In the genomic region with DNA sequence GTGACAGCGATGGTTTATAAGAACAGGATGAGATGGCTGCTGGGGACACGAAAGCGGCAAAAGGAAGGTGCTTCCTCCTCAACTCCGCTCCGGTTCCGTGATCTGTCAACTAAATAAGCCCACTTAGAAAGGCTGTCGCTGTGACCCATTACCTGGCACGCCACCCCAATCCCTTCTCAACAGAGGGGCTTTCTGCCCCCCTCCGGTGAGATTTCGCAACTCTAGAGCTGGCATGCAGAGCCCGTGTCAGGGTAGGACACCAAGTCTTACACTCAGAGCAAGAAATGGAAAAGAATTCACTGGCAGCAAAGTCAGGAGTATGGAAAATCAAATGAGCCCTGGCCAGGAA, we compare ENCODE assay signal across 21 cellular contexts.
DNase-seq lines count a peak whose midpoint lies in the region; ATAC-seq, FAIRE-seq and TF ChIP-seq lines count a peak whose summit lies in the region.
"Had no signal": no experiment of that assay in that cellular context is flagged by ENCODE, and none has a peak within 500 bp of the region (broad histone marks: within the 10 kb centered on the region; RNA-seq: fewer than 3 reads in every experiment).

No MANE protein-coding gene starts in this region.

- no peaks in the 10 kb centered on the region for H3K9me1 ChIP-seq in IMR-90 (ENCODE audit: insufficient read depth, low read length)

- no peak overlapping the region for H3K14ac ChIP-seq in IMR-90 (replicated peaks; ENCODE audit: low read depth, low read length)

- no peak for ATAC-seq in IMR-90 (ENCODE audit: low read depth)
- ATAC-seq: CD8-positive, alpha-beta T cell had no signal

- H2AK5ac ChIP-seq in IMR-90 (ENCODE audit: low read depth, low read length), result no peak overlapping the region

- no peak overlapping the region for H4K91ac ChIP-seq in IMR-90 (ENCODE audit: insufficient read depth, low read depth, low read length)

- no peak for TF ChIP-seq RAD21 in IMR-90 (IDR thresholded peaks at IDR 0.05; ENCODE audit: low read length)

- intact Hi-C loops in IMR-90 (cut with micrococcal nuclease), result no loop called here
- intact Hi-C loops in prostate gland (cut with DNase I), result no loop called here

- TF ChIP-seq POLR2A in IMR-90 (IDR thresholded peaks at IDR 0.05; ENCODE audit: low read depth, low read length) (no peak), suprapubic skin (IDR thresholded peaks at IDR 0.05) (no peak), prostate gland (IDR thresholded peaks at IDR 0.05) (no peak)

- H4K5ac ChIP-seq in IMR-90 (ENCODE audit: low read depth, low read length), result no peak overlapping the region

- POLR2A ChIA-PET in IMR-90 (lab: Charles Lee; ENCODE audit: unreplicated experiment), result no interaction called here

- TF ChIP-seq CTCF in IMR-90 (conservative IDR thresholded peaks at IDR 0.05; ENCODE audit: low read depth, low read length) (no peak), suprapubic skin (IDR thresholded peaks at IDR 0.05) (no peak), prostate gland (IDR thresholded peaks at IDR 0.05) (no peak)

- H3K9me3 ChIP-seq in IMR-90 (ENCODE audit: control insufficient read depth, insufficient read depth, low read length), result peaks cover 45% of the 10 kb centered on the region
- H3K9me3 ChIP-seq in suprapubic skin, result no peaks in the 10 kb centered on the region
- no peaks in the 10 kb centered on the region for H3K9me3 ChIP-seq in prostate gland

- no peak overlapping the region for H2AK9ac ChIP-seq in IMR-90 (replicated peaks; ENCODE audit: low read depth, low read length, poor library complexity)

- H3K4ac ChIP-seq in IMR-90 (ENCODE audit: low read depth, low read length), result no peak overlapping the region

- no peak overlapping the region for H3K4me2 ChIP-seq in IMR-90 (ENCODE audit: low read depth, low read length)
- H3K4me2 ChIP-seq: KMS-11, PC-9 had no signal

- H3K36me3 ChIP-seq in IMR-90 (ENCODE audit: control insufficient read depth, insufficient read depth, low read length) (no peaks in the 10 kb centered on the region), suprapubic skin (no peaks in the 10 kb centered on the region), prostate gland (no peaks in the 10 kb centered on the region)
- H3K36me3 ChIP-seq: SJSA1 had no signal

- no peaks in the 10 kb centered on the region for H3K27me3 ChIP-seq in IMR-90 (ENCODE audit: control insufficient read depth, insufficient read depth, low read length)
- no peaks in the 10 kb centered on the region for H3K27me3 ChIP-seq in layer of hippocampus (ENCODE audit: control insufficient read depth, insufficient read depth, low read length)
- no peaks in the 10 kb centered on the region for H3K27me3 ChIP-seq in suprapubic skin
- H3K27me3 ChIP-seq in prostate gland (replicated peaks; ENCODE audit: insufficient read depth), result no peaks in the 10 kb centered on the region
- H3K27me3 ChIP-seq: SJSA1 had no signal

- BruUV-seq in IMR-90 (replicated peaks; lab: Mats Ljungman, UMichigan), result no TSS peak

- TF ChIP-seq EP300 in suprapubic skin (IDR thresholded peaks at IDR 0.05), result no peak

- FAIRE-seq in urothelium cell line (lab: Jason Lieb, UNC), result no peak
- FAIRE-seq: GM19239, H54, HTR-8/SVneo had no signal

- dilution Hi-C loops in IMR-90 (cut with HindIII; ENCODE audit: low sequenced_read_pairs, unreplicated experiment), result no loop called here

- H2BK20ac ChIP-seq in IMR-90 (ENCODE audit: low read depth, low read length), result no peak overlapping the region

- no peak overlapping the region for H3K23ac ChIP-seq in IMR-90 (ENCODE audit: low read depth, low read length)

- DNase-seq in IMR-90, result no peak
- no peak for DNase-seq in suprapubic skin (ENCODE audit: low spot score in 2 of 2)
- DNase-seq in urothelium cell line (ENCODE audit: low spot score), result no peak
- no peak for DNase-seq in effector CD8-positive, alpha-beta T cell (lab: John Stamatoyannopoulos, UW)
- no peak for DNase-seq in prostate gland (ENCODE audit: low spot score)
- DNase-seq: CD8-positive, alpha-beta T cell; NCI-H1092; NCI-H1417 treated with DMSO at 0.1 percent for 48 hours; NCI-H1694 treated with DMSO at 0.1 percent for 48 hours; NCI-H2081; NCI-H2227 treated with DMSO at 0.1 percent for 48 hours; NCI-H526 treated with DMSO at 0.1 percent for 48 hours; PC-9; Right ventricle myocardium superior had no signal

- CTCF ChIA-PET in IMR-90 (lab: Yijun Ruan, JAX), result no interaction called here

- H2AFZ ChIP-seq in IMR-90 (replicated peaks; ENCODE audit: low read length, poor library complexity), result no peak overlapping the region
- H2AFZ ChIP-seq: PC-9 had no signal

- no peak overlapping the region for H3K18ac ChIP-seq in IMR-90 (ENCODE audit: low read depth, low read length)

- H2BK5ac ChIP-seq in IMR-90 (ENCODE audit: low read depth, low read length, poor library complexity, severe bottlenecking), result no peak overlapping the region

- H3K4me1 ChIP-seq in IMR-90 (ENCODE audit: control insufficient read depth, insufficient read depth, low read length), result no peaks in the 10 kb centered on the region
- peaks cover 28% of the 10 kb centered on the region for H3K4me1 ChIP-seq in suprapubic skin
- H3K4me1 ChIP-seq in prostate gland (replicated peaks), result no peaks in the 10 kb centered on the region
- H3K4me1 ChIP-seq: SJSA1 had no signal

- no CpG with 5 or more reads among the region's 11 CpGs for WGBS in IMR-90 (ENCODE audit: extremely low coverage in 2 of 2, insufficient read length in 1 of 2), 2 experiments
- 70% methylated on average over 11 of the region's 11 CpGs for WGBS in suprapubic skin
- 85% methylated on average over 11 of the region's 11 CpGs for WGBS in prostate gland

- H4K8ac ChIP-seq in IMR-90 (ENCODE audit: low read depth in 2 of 2, low read length in 2 of 2), result no peak overlapping the region

- H3K27ac ChIP-seq in IMR-90 (ENCODE audit: insufficient read depth, low read length), result no peak overlapping the region
- peak overlapping the region; percentile 94 for H3K27ac ChIP-seq in angular gyrus (ENCODE audit: low read depth, low read length)
- H3K27ac ChIP-seq in layer of hippocampus (ENCODE audit: low read depth, low read length), result peak overlapping the region; percentile 76
- H3K27ac ChIP-seq in suprapubic skin, result peak overlapping the region; percentile 18
- no peak overlapping the region for H3K27ac ChIP-seq in prostate gland
- H3K27ac ChIP-seq: KMS-11, PC-9, SJSA1 had no signal

- no peak overlapping the region for H2BK120ac ChIP-seq in IMR-90 (ENCODE audit: low read depth, low read length)

- H3K56ac ChIP-seq in IMR-90 (ENCODE audit: extremely low read depth, insufficient read depth, low read length), result no peak overlapping the region

- no peaks in the 10 kb centered on the region for H4K20me1 ChIP-seq in IMR-90 (ENCODE audit: insufficient read depth, low read length)

- in situ Hi-C loops in IMR-90 (cut with MboI; ENCODE audit: low sequenced_read_pairs), result no loop called here

- H3K9ac ChIP-seq in IMR-90 (ENCODE audit: low read depth, low read length), result no peak overlapping the region
- H3K9ac ChIP-seq: KMS-11 had no signal

- no peak overlapping the region for H2BK15ac ChIP-seq in IMR-90 (ENCODE audit: low read depth, low read length)

- H3K79me1 ChIP-seq in IMR-90 (ENCODE audit: low read depth in 1 of 2, low read length in 2 of 2), result no peaks in the 10 kb centered on the region

- no peak overlapping the region for H3K4me3 ChIP-seq in IMR-90 (ENCODE audit: insufficient read depth, low read depth, low read length)
- H3K4me3 ChIP-seq in suprapubic skin, result no peak overlapping the region
- no peak overlapping the region for H3K4me3 ChIP-seq in prostate gland
- H3K4me3 ChIP-seq: PC-9, SJSA1 had no signal

TF ChIP-seq in IMR-90, 13 proteins besides CTCF, POLR2A, EP300 and RAD21:
- TF ChIP-seq, protein P1, sequence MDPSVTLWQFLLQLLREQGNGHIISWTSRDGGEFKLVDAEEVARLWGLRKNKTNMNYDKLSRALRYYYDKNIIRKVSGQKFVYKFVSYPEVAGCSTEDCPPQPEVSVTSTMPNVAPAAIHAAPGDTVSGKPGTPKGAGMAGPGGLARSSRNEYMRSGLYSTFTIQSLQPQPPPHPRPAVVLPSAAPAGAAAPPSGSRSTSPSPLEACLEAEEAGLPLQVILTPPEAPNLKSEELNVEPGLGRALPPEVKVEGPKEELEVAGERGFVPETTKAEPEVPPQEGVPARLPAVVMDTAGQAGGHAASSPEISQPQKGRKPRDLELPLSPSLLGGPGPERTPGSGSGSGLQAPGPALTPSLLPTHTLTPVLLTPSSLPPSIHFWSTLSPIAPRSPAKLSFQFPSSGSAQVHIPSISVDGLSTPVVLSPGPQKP (IDR thresholded peaks at IDR 0.05; ENCODE audit: borderline replicate concordance, low read depth, low read length), result no peak
- TF ChIP-seq CEBPB (IDR thresholded peaks at IDR 0.05; ENCODE audit: low read depth, low read length) (peak; percentile 31), MXI1 (IDR thresholded peaks at IDR 0.05; ENCODE audit: borderline replicate concordance, low read depth, low read length) (no peak), FOS (IDR thresholded peaks at IDR 0.05; ENCODE audit: low read depth, low read length) (no peak), RFX5 (IDR thresholded peaks at IDR 0.05; ENCODE audit: low read depth, low read length) (no peak)

Comparison
In these comparisons a context has a peak if more than half of its experiments do, and no peak if none do; other contexts are left out.
1. H3K27ac ChIP-seq: peak in angular gyrus (single experiment), layer of hippocampus (single experiment) and suprapubic skin (single experiment); none in IMR-90 (single experiment) and prostate gland (0 of 2).